ENCODE assay signal across 19 cellular contexts in the genomic region with DNA sequence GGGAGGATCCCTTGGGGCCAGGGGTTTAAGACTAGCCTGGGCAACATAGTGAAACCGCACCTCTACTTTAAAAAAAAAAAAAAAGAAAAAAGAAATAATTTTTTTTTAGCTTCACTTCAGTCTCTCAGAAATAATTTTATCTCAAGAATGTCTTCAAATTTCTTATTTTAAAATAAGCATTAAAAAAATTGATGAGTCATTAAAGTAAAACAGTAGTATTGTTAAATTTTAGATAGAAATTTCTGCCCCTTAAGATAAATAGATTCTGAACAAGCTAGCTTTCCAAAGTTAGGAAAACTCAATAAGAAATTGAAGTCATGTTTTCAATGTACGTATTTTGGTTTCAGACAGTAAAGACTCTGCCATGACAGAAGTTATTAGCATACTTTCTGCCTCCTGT. TPM values are rescaled to one million over a fixed set of nuclear protein-coding genes. Genes with fewer than 3 reads are reported as not detected.
DNase-seq lines count a peak whose midpoint lies in the region; ATAC-seq, FAIRE-seq and TF ChIP-seq lines count a peak whose summit lies in the region.
"Had no signal": no experiment of that assay in that cellular context is flagged by ENCODE, and none has a peak within 500 bp of the region (broad histone marks: within the 10 kb centered on the region; RNA-seq: fewer than 3 reads in every experiment).

No MANE protein-coding gene starts in this region.

- ATAC-seq in A549 = no peak
- ATAC-seq in HG02763 (IDR thresholded peaks at IDR 0.05; ENCODE audit: unreplicated experiment) = no peak

- H3K4me1 Mint-ChIP-seq in activated naive CD8-positive, alpha-beta T cell treated with anti-CD3 and anti-CD28 coated beads for 36 hours = peaks cover 55% of the 10 kb centered on the region

- H4K20me1 ChIP-seq in PC-9 (ENCODE audit: insufficient read depth) = peaks cover 3% of the 10 kb centered on the region; the same call in 1 of the 2 replicates

- no peak for DNase-seq in A549 (ENCODE audit: low read depth in 1 of 2, low spot score in 1 of 2)
- no peak for DNase-seq in PC-9
- no peak for DNase-seq in activated naive CD8-positive, alpha-beta T cell treated with anti-CD3 and anti-CD28 coated beads for 36 hours
- no peak for DNase-seq in esophagus squamous epithelium (lab: John Stamatoyannopoulos, UW)
- DNase-seq in NCI-H510A treated with DMSO at 0.1 percent for 48 hours (lab: John Stamatoyannopoulos, UW) = no peak
- DNase-seq: Calu3; CD4-positive, alpha-beta memory T cell; DMS53; GOT3; NCI-H1105 treated with DMSO at 0.1 percent for 48 hours; NCI-H187; NCI-H69; OCI-M1; RPMI8226; SIG-M5 had no signal

- H3K4me3 Mint-ChIP-seq in activated naive CD8-positive, alpha-beta T cell treated with anti-CD3 and anti-CD28 coated beads for 36 hours = no peak overlapping the region
- H3K4me3 Mint-ChIP-seq: CD4-positive, alpha-beta memory T cell had no signal

- peaks cover 68% of the 10 kb centered on the region for H3K36me3 Mint-ChIP-seq in activated naive CD8-positive, alpha-beta T cell treated with anti-CD3 and anti-CD28 coated beads for 36 hours

- CTCF ChIA-PET in A549 (lab: Yijun Ruan, JAX) (interaction anchor here (0.6 to 10.5 kb wide), 7 partner anchors 7 to 73 kb away, joined by 3 to 233 read pairs (median 4); a partner anchor contains a TSS), PC-9 (lab: Charles Lee) (interaction anchor here (0.6 kb wide), 3 partner anchors 12 to 139 kb away, joined by 4 to 5 read pairs (median 5); no protein-coding TSS in a partner anchor)

- POLR2A ChIA-PET in A549 (lab: Yijun Ruan, JAX) (interaction anchor here (1.2 to 2.2 kb wide), 2 partner anchors 10 to 74 kb away, joined by 3 to 9 read pairs; a partner anchor contains a TSS), PC-9 (lab: Charles Lee; ENCODE audit: unreplicated experiment) (interaction anchor here (0.6 kb wide), 1 partner anchor 343 kb away, joined by 3 read pairs; no protein-coding TSS in a partner anchor)

- TF ChIP-seq RAD21 in A549 (conservative IDR thresholded peaks at IDR 0.05 in 1 of 2, IDR thresholded peaks at IDR 0.05 in 1 of 2) = no peak

- WGBS in A549 (ENCODE audit: missing lambda C conversion rate) = 91% methylated on average over 2 of the region's 2 CpGs
- 82 to 93% methylated on average over 2 of the region's 2 CpGs for WGBS in esophagus squamous epithelium, 2 donors

- no peak for TF ChIP-seq CTCF in 22Rv1 (IDR thresholded peaks at IDR 0.05)
- TF ChIP-seq CTCF in A549 (IDR thresholded peaks at IDR 0.05) = no peak
- TF ChIP-seq CTCF in PC-9 (conservative IDR thresholded peaks at IDR 0.05) = no peak
- no peak for TF ChIP-seq CTCF in esophagus squamous epithelium (IDR thresholded peaks at IDR 0.05)

- H3K9me2 ChIP-seq in PC-9 (ENCODE audit: insufficient read depth) = no peaks in the 10 kb centered on the region

- H3F3A ChIP-seq in PC-9 (ENCODE audit: insufficient read depth, low read depth) = peaks cover 46% of the 10 kb centered on the region

- H3K4me1 ChIP-seq in A549 (peaks cover 3% of the 10 kb centered on the region; the same call in 1 of the 3 replicates), PC-9 (replicated peaks; ENCODE audit: insufficient read depth) (no peaks in the 10 kb centered on the region), esophagus squamous epithelium (peaks cover 0 to 1% (median 0%) of the 10 kb centered on the region in 3 donors)

- BruUV-seq in PC-9 (replicated peaks; lab: Mats Ljungman, UMichigan) = no TSS peak

- peak overlapping the region; percentile 63 for H3K27ac Mint-ChIP-seq in activated naive CD8-positive, alpha-beta T cell treated with anti-CD3 and anti-CD28 coated beads for 36 hours

- H3K36me3 ChIP-seq in PC-9 (ENCODE audit: low read depth) (peaks cover 76% of the 10 kb centered on the region), esophagus squamous epithelium (peaks cover 48 to 100% (median 63%) of the 10 kb centered on the region in 3 donors)

- no peak for FAIRE-seq in A549 (lab: Jason Lieb, UNC)

- TF ChIP-seq POLR2A in A549 (IDR thresholded peaks at IDR 0.05; ENCODE audit: low read length) (no peak), esophagus squamous epithelium (IDR thresholded peaks at IDR 0.05) (no peak)

- H3K9me3 Mint-ChIP-seq in activated naive CD8-positive, alpha-beta T cell treated with anti-CD3 and anti-CD28 coated beads for 36 hours = peaks cover 2% of the 10 kb centered on the region

- TF ChIP-seq EP300 in A549 (IDR thresholded peaks at IDR 0.05) = no peak

- H3K79me2 ChIP-seq in PC-9 (ENCODE audit: low read depth) = no peaks in the 10 kb centered on the region

- no peak overlapping the region for H3K4me2 ChIP-seq in A549
- no peak overlapping the region for H3K4me2 ChIP-seq in PC-9

- H3K9me3 ChIP-seq in A549 (0 out of 3 replicates have a peak, but pooled peaks cover 2% of the 10 kb centered on the region), PC-9 (ENCODE audit: insufficient read depth, low read depth) (no peaks in the 10 kb centered on the region), esophagus squamous epithelium (no peaks in the 10 kb centered on the region)

- no peak overlapping the region for H3K4me3 ChIP-seq in A549
- H3K4me3 ChIP-seq in PC-9 = no peak overlapping the region
- H3K4me3 ChIP-seq in esophagus squamous epithelium = no peak overlapping the region

- H3K27ac ChIP-seq in 22Rv1 (peak overlapping the region; percentile 0; the same call in 1 of the 2 replicates), A549 (no peak overlapping the region), PC-9 (peak overlapping the region; percentile 19; the same call in 1 of the 2 replicates), esophagus squamous epithelium (no peak overlapping the region)

- intact Hi-C loops in PC-9 (cut with micrococcal nuclease; ENCODE audit: unreplicated experiment) = loop anchor here (10.0 kb wide), 1 partner anchor 178 kb away; a partner anchor contains a TSS
- intact Hi-C loops in esophagus squamous epithelium (cut with DNase I) = no loop called here

- H2AFZ ChIP-seq in PC-9 = no peak overlapping the region

- H3K27me3 ChIP-seq in PC-9 (ENCODE audit: insufficient read depth, low read depth) (no peaks in the 10 kb centered on the region), esophagus squamous epithelium (no peaks in the 10 kb centered on the region)

- no peaks in the 10 kb centered on the region for H3K27me3 Mint-ChIP-seq in activated naive CD8-positive, alpha-beta T cell treated with anti-CD3 and anti-CD28 coated beads for 36 hours
- H3K27me3 Mint-ChIP-seq: CD4-positive, alpha-beta memory T cell had no signal

TF ChIP-seq in A549, 52 proteins besides CTCF, POLR2A, EP300 and RAD21 (continues in another document):
- no peak for TF ChIP-seq JUN (IDR thresholded peaks at IDR 0.05)
- peak; percentile 69 for TF ChIP-seq MAFK (IDR thresholded peaks at IDR 0.05; ENCODE audit: partially characterized antibody)
- no peak for TF ChIP-seq HOXB5 (CRISPR knock-in tag; IDR thresholded peaks at IDR 0.05)
- no peak for TF ChIP-seq CHD2 (IDR thresholded peaks at IDR 0.05; ENCODE audit: low read length, partially characterized antibody)

RNA-seq across cellular contexts. Expression of a gene that starts 7.7 kb away (rescaled TPM):
- polyA plus RNA-seq in A549 (2011; rRNA removed) (48.2 and 71.7 TPM in 2 replicates), A549 (2017; fragmentation: RNase III; extraction: RNeasy Plus Mini Kit Qiagen cat#74134 plus additional on column Dnase treatment) (49.4 to 64.0 TPM (median 59.1 TPM) in 3 replicates)
- 38.2 and 53.4 TPM in 2 replicates for polyA plus RNA-seq in A549 (2012; cell fraction: cytosol; rRNA removed)
- 68.3 and 74.7 TPM in 2 replicates for polyA plus RNA-seq in A549 (2012; cell fraction: nucleus; rRNA removed)
- polyA minus RNA-seq in A549 (2011; rRNA and poly(A)+ RNA removed) = 175 and 196 TPM in 2 replicates
- total RNA-seq in PC-9 (2021) (100 and 102 TPM in 2 replicates), esophagus squamous epithelium (10 to 100 TPM; 17.9 to 37.6 (median 25.4) TPM)
- total RNA-seq in activated naive CD8-positive, alpha-beta T cell treated with anti-CD3 and anti-CD28 coated beads for 36 hours = 10 to 100 TPM; 58.4 to 61.4 TPM

RNA-seq across cellular contexts. Expression of a gene that starts 10.2 kb away (rescaled TPM):
- 107 and 108 TPM in 2 replicates for polyA plus RNA-seq in A549 (2011; rRNA removed)
- 115 and 117 TPM in 2 replicates for polyA plus RNA-seq in A549 (2012; cell fraction: cytosol; rRNA removed)
- polyA plus RNA-seq in A549 (2012; cell fraction: nucleus; rRNA removed) = 237 and 244 TPM in 2 replicates
- 169 to 184 TPM (median 182 TPM) in 3 replicates for polyA plus RNA-seq in A549 (2017; fragmentation: RNase III; extraction: RNeasy Plus Mini Kit Qiagen cat#74134 plus additional on column Dnase treatment)
- polyA minus RNA-seq in A549 (2011; rRNA and poly(A)+ RNA removed) = 63.4 and 82.5 TPM in 2 replicates
- 221 and 224 TPM in 2 replicates for total RNA-seq in PC-9 (2021)
- total RNA-seq in activated naive CD8-positive, alpha-beta T cell treated with anti-CD3 and anti-CD28 coated beads for 36 hours = 100 to 1,000 TPM; 268 TPM
- 100 to 1,000 TPM in 1 of 4 donors, 10 to 100 TPM in 3; 87.8 to 112 (median 93.5) TPM for total RNA-seq in esophagus squamous epithelium

RNA-seq across cellular contexts. Expression of a gene that starts 13.4 kb away (rescaled TPM):
- not detected in 2 replicates for polyA plus RNA-seq in A549 (2011; rRNA removed)
- not detected in 2 replicates for polyA plus RNA-seq in A549 (2012; cell fraction: cytosol; rRNA removed)
- polyA plus RNA-seq in A549 (2012; cell fraction: nucleus; rRNA removed) = not detected in 2 replicates
- polyA plus RNA-seq in A549 (2017; fragmentation: RNase III; extraction: RNeasy Plus Mini Kit Qiagen cat#74134 plus additional on column Dnase treatment) = not detected in 3 replicates
- not detected in 2 replicates for polyA minus RNA-seq in A549 (2011; rRNA and poly(A)+ RNA removed)
- not detected in 2 replicates for total RNA-seq in PC-9 (2021)
- under 1 TPM; 0.70 to 0.95 TPM for total RNA-seq in activated naive CD8-positive, alpha-beta T cell treated with anti-CD3 and anti-CD28 coated beads for 36 hours
- not detected for total RNA-seq in esophagus squamous epithelium
- total RNA-seq: Calu3; CD4-positive, alpha-beta memory T cell; LHCN-M2 had no signal
- polyA plus RNA-seq: BJ; CD4-positive, alpha-beta memory T cell had no signal

RNA-seq across cellular contexts. Expression of a gene that starts 36.1 kb away (rescaled TPM):
- polyA plus RNA-seq in A549 (2011; rRNA removed) = 0.54 and 0.97 TPM in 2 replicates
- polyA plus RNA-seq in A549 (2012; cell fraction: cytosol; rRNA removed) = 0.43 and 0.49 TPM in 2 replicates
- polyA plus RNA-seq in A549 (2012; cell fraction: nucleus; rRNA removed) = 0.17 and 0.20 TPM in 2 replicates
- 0.46 to 0.75 TPM (median 0.70 TPM) in 3 replicates for polyA plus RNA-seq in A549 (2017; fragmentation: RNase III; extraction: RNeasy Plus Mini Kit Qiagen cat#74134 plus additional on column Dnase treatment)
- polyA minus RNA-seq in A549 (2011; rRNA and poly(A)+ RNA removed) = 0.12 TPM in 1 of 2 replicates, not detected in the other
- total RNA-seq in PC-9 (2021) = 2.3 and 4.2 TPM in 2 replicates
- total RNA-seq in activated naive CD8-positive, alpha-beta T cell treated with anti-CD3 and anti-CD28 coated beads for 36 hours = not detected
- not detected for total RNA-seq in esophagus squamous epithelium
- total RNA-seq: CD4-positive, alpha-beta memory T cell had no signal
- polyA plus RNA-seq: CD4-positive, alpha-beta memory T cell had no signal

RNA-seq across cellular contexts. Expression of a gene that starts 50.6 kb away (rescaled TPM):
- polyA plus RNA-seq in A549 (2011; rRNA removed) (not detected in 2 replicates), A549 (2017; fragmentation: RNase III; extraction: RNeasy Plus Mini Kit Qiagen cat#74134 plus additional on column Dnase treatment) (not detected in 3 replicates)
- polyA plus RNA-seq in A549 (2012; cell fraction: cytosol; rRNA removed) = 0.05 TPM in 1 of 2 replicates, not detected in the other
- 0.31 and 0.54 TPM in 2 replicates for polyA plus RNA-seq in A549 (2012; cell fraction: nucleus; rRNA removed)
- not detected in 2 replicates for polyA minus RNA-seq in A549 (2011; rRNA and poly(A)+ RNA removed)
- total RNA-seq in PC-9 (2021) (52.0 and 58.5 TPM in 2 replicates), esophagus squamous epithelium (10 to 100 TPM; 14.6 to 58.5 (median 15.1) TPM)
- total RNA-seq in activated naive CD8-positive, alpha-beta T cell treated with anti-CD3 and anti-CD28 coated beads for 36 hours = not detected
- total RNA-seq: CD4-positive, alpha-beta memory T cell; LHCN-M2 had no signal
- polyA plus RNA-seq: CD4-positive, alpha-beta memory T cell had no signal

Comparison
In these comparisons a context has a peak if more than half of its experiments do, and no peak if none do; other contexts are left out.
1. H3K27ac ChIP-seq: peak in 22Rv1 (single experiment) and PC-9 (single experiment); none in A549 (0 of 2) and esophagus squamous epithelium (0 of 4).